8 cellular contexts compared by ENCODE assay signal in the genomic region with DNA sequence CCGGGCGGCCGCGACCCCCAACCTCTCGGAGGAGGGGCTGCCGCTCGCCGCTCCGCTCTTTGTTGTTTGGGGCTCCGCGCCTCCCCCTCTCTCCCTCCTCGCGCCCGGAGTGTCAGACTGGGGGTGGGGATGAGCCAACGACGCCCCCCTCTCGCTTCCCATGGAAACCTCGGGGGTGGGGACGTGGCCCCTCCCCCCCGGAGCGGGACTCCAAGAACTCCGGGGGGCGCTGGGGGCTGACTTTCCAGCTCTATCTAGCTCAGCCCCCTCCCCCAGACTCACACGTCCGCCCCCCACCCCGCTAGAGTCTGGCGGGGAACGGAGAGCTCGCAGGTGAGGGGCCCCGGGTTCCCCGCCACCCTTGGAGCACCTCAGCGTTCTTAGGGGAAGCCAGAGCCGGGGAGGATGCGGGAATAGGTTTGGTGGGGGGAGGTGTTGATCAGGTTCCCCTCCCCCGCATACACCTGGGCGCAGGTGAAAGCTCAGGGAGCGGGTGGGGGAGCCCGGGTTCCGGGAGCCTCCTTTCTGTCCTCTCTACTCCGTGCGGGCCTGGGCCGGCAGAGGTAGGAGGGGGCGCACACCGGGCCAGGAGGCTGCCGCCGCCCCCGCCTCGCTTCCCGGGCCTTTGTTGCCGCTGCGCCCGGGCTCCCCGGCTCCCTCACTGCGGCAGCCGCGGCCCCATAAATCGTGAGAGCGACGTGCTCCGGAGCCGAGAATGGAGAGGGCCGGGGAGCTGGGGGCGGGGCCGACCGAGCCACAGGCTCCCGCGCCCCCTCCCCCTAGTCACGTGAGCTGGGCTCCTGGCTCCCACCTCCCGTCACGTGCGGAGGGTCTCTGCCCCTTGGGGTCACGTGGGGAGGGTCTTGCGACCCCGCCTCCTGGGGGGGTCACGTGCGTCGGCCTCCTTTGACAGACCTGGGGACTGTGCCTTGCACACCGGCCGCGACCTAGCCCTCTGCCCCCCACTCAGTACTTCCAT. TPM values are rescaled to one million over a fixed set of nuclear protein-coding genes. Genes with fewer than 3 reads are reported as not detected.
DNase-seq lines count a peak whose midpoint lies in the region; TF ChIP-seq lines count a peak whose summit lies in the region.

No MANE protein-coding gene starts in this region.

- H3K27me3 ChIP-seq in BLaER1 treated with 17β-estradiol and CSF1 and Interleukin-3, amounts not matched to agents 10 nM and 100 nM = peaks cover 53 to 60% (median 56%) of the 10 kb centered on the region in 11 experiments
- H3K27me3 ChIP-seq in SJCRH30 = peaks cover 34% of the 10 kb centered on the region
- H3K27me3 ChIP-seq in smooth muscle cell (ENCODE audit: low read depth) = peaks cover 53% of the 10 kb centered on the region

- H3K79me2 ChIP-seq in smooth muscle cell (ENCODE audit: low read depth) = no peaks in the 10 kb centered on the region

- H3K9me3 ChIP-seq in BLaER1 treated with 17β-estradiol and CSF1 and Interleukin-3, amounts not matched to agents 10 nM and 100 nM (replicated peaks in 1 of 11) = no peaks in the 10 kb centered on the region
- H3K9me3 ChIP-seq in SJCRH30 (replicated peaks) (no peaks in the 10 kb centered on the region), smooth muscle cell (replicated peaks; ENCODE audit: low read depth) (no peaks in the 10 kb centered on the region)

- H2AFZ ChIP-seq in smooth muscle cell (ENCODE audit: low read depth) = no peak overlapping the region

- H3K9ac ChIP-seq in BLaER1 treated with 17β-estradiol and CSF1 and Interleukin-3, amounts not matched to agents 10 nM and 100 nM = peak overlapping the region; percentile 27 to 76 (median 63); a peak in 20 of 22 replicates
- no peak overlapping the region for H3K9ac ChIP-seq in smooth muscle cell (ENCODE audit: low read depth)

- peak overlapping the region; percentile 49 to 67 (median 58) for H3K4me3 ChIP-seq in BLaER1 treated with 17β-estradiol and CSF1 and Interleukin-3, amounts not matched to agents 10 nM and 100 nM
- H3K4me3 ChIP-seq in SJCRH30 = peak overlapping the region; percentile 61
- H3K4me3 ChIP-seq in epithelial cell of proximal tubule (ENCODE audit: low read depth, low read length) = peak overlapping the region; percentile 19
- H3K4me3 ChIP-seq in smooth muscle cell = peak overlapping the region; percentile 60

- WGBS in smooth muscle cell (ENCODE audit: low lambda C conversion rate) = 2% methylated on average over 40 of the region's 80 CpGs

- DNase-seq in HuH-7.5 (ENCODE audit: low spot score) = peak; percentile 70
- peak; percentile 68 to 75 for DNase-seq in SJCRH30
- no peak for DNase-seq in epithelial cell of proximal tubule (ENCODE audit: low read depth)
- no peak for DNase-seq in smooth muscle cell (lab: John Stamatoyannopoulos, UW; ENCODE audit: unreplicated experiment)
- DNase-seq in ACHN = no peak
- DNase-seq in NCI-H2029 treated with DMSO at 0.1 percent for 48 hours (lab: John Stamatoyannopoulos, UW) = no peak
- DNase-seq in AG08396 (ENCODE audit: low spot score) = no peak

- H3K27ac ChIP-seq in BLaER1 treated with 17β-estradiol and CSF1 and Interleukin-3, amounts not matched to agents 10 nM and 100 nM = 0 out of 22 replicates have a peak overlapping the region, but pooled peaks of 1 of the 11 experiments have one; percentile 5
- H3K27ac ChIP-seq in SJCRH30 = no peak overlapping the region
- H3K27ac ChIP-seq in smooth muscle cell (ENCODE audit: low read depth) = no peak overlapping the region

- peaks cover 33 to 68% (median 51%) of the 10 kb centered on the region in 11 experiments; a peak in 20 of 22 replicates for H4K20me1 ChIP-seq in BLaER1 treated with 17β-estradiol and CSF1 and Interleukin-3, amounts not matched to agents 10 nM and 100 nM
- H4K20me1 ChIP-seq in smooth muscle cell (ENCODE audit: low read depth) = peaks cover 14% of the 10 kb centered on the region

- H3F3A ChIP-seq in smooth muscle cell (ENCODE audit: low read depth) = peaks cover 7% of the 10 kb centered on the region

- peaks cover 88 to 93% (median 93%) of the 10 kb centered on the region in 10 experiments for H3K4me1 ChIP-seq in BLaER1 treated with 17β-estradiol and CSF1 and Interleukin-3, amounts not matched to agents 10 nM and 100 nM
- H3K4me1 ChIP-seq in SJCRH30 = peaks cover 16% of the 10 kb centered on the region
- peaks cover 32% of the 10 kb centered on the region for H3K4me1 ChIP-seq in smooth muscle cell (ENCODE audit: low read depth)

- H3K4me2 ChIP-seq in BLaER1 treated with 17β-estradiol and CSF1 and Interleukin-3, amounts not matched to agents 10 nM and 100 nM = peak overlapping the region; percentile 94 to 100 (median 98)
- peak overlapping the region; percentile 97 for H3K4me2 ChIP-seq in smooth muscle cell

- in situ Hi-C loops in ACHN (cut with HindIII; ENCODE audit: low pct_ligation_motif_present, low pct_unique_long_range_greater_than_20kb, low sequenced_read_pairs) = no loop called here

- TF ChIP-seq CTCF in epithelial cell of proximal tubule (conservative IDR thresholded peaks at IDR 0.05; ENCODE audit: low read depth, low read length) (no peak), smooth muscle cell (IDR thresholded peaks at IDR 0.05; ENCODE audit: borderline replicate concordance, insufficient read depth, poor library complexity, severe bottlenecking) (no peak)

- H3K36me3 ChIP-seq in BLaER1 treated with 17β-estradiol and CSF1 and Interleukin-3, amounts not matched to agents 10 nM and 100 nM = no peaks in the 10 kb centered on the region
- H3K36me3 ChIP-seq in SJCRH30 = no peaks in the 10 kb centered on the region
- no peaks in the 10 kb centered on the region for H3K36me3 ChIP-seq in smooth muscle cell (ENCODE audit: low read depth)

RNA-seq across cellular contexts. Expression of gene EFNA3, which starts 1.9 kb away (rescaled TPM):
- 3.5 and 4.2 TPM in 2 replicates for total RNA-seq in SJCRH30 (2014; rRNA removed; shearing (Covaris generic))
- total RNA-seq in epithelial cell of proximal tubule (1.7 and 2.8 TPM in 2 replicates), smooth muscle cell (5.2 and 7.1 TPM in 2 replicates)
- polyA plus RNA-seq in smooth muscle cell = 9.1 and 10.0 TPM in 2 replicates

RNA-seq across cellular contexts. Expression of gene EFNA4, which starts 17.0 kb away (rescaled TPM):
- 15.3 and 17.8 TPM in 2 replicates for total RNA-seq in SJCRH30 (2014; rRNA removed; shearing (Covaris generic))
- 10.8 and 24.9 TPM in 2 replicates for total RNA-seq in epithelial cell of proximal tubule
- 24.2 and 27.6 TPM in 2 replicates for total RNA-seq in smooth muscle cell
- 18.1 and 19.1 TPM in 2 replicates for polyA plus RNA-seq in smooth muscle cell

RNA-seq across cellular contexts. Expression of gene ADAM15, which starts 29.4 kb away (rescaled TPM):
- total RNA-seq in SJCRH30 (2014; rRNA removed; shearing (Covaris generic)) = 16.9 and 18.3 TPM in 2 replicates
- 164 and 266 TPM in 2 replicates for total RNA-seq in epithelial cell of proximal tubule
- total RNA-seq in smooth muscle cell = 29.8 and 45.4 TPM in 2 replicates
- 41.2 and 49.4 TPM in 2 replicates for polyA plus RNA-seq in smooth muscle cell

RNA-seq across cellular contexts. Expression of gene DCST1, which starts 46.9 kb away (rescaled TPM):
- not detected in 2 replicates for total RNA-seq in SJCRH30 (2014; rRNA removed; shearing (Covaris generic))
- total RNA-seq in epithelial cell of proximal tubule (not detected in 2 replicates), smooth muscle cell (not detected in 2 replicates)
- not detected in 2 replicates for polyA plus RNA-seq in smooth muscle cell

RNA-seq across cellular contexts. Expression of gene DCST2, which starts 47.0 kb away (rescaled TPM):
- total RNA-seq in SJCRH30 (2014; rRNA removed; shearing (Covaris generic)) = not detected in 2 replicates
- total RNA-seq in epithelial cell of proximal tubule (0.12 TPM in 1 of 2 replicates, not detected in the other), smooth muscle cell (1.1 TPM in 1 of 2 replicates, not detected in the other)
- polyA plus RNA-seq in smooth muscle cell = 1.2 and 1.3 TPM in 2 replicates

Comparison
In these comparisons a context has a peak if more than half of its experiments do, and no peak if none do; other contexts are left out.
1. DNase-seq: peak in HuH-7.5 (single experiment) and SJCRH30 (2 of 2); none in epithelial cell of proximal tubule (single experiment), smooth muscle cell (single experiment), ACHN (single experiment), NCI-H2029 treated with DMSO at 0.1 percent for 48 hours (single experiment) and AG08396 (single experiment).
2. Peak in every context shown above with its lines, with median percentiles within 50 percentile points of each other: H3K4me3 ChIP-seq.